ENCODE assay signal across 12 cellular contexts in the genomic region with DNA sequence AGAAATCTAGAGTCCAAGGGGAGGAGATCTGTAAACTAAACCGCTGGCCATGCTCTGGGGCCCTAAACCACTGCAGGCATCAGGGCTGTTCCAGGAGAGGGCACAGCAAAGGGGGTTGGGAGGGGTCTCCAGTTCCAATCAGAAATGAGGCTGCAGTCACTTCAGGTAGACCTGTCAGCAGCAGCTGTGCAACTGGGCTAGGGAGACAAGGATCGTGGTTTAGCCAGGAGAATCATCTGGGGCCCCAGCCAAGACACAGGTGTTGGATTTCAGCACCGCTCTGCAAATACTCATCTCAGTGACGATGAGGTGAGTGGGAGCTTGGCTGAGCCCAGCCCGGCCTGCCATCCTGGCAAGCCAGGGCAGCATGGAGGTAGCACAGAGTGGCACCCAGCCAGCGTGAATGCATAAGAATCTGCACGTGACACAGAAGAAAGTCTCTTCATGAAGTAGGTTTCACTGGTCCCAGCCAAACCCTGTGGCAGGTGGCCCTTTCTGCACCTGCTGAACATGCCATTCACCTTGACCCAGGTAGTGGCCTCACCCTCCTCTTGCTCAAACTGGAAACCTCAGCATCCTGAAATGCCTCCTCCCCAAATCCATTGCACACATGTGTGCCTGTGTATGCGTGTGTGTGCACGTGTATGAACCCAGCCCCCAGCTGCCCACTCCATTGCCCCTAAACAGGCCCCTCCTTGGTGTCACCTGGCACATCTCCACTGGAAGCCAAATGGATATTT. TPM values are rescaled to one million over a fixed set of nuclear protein-coding genes. Genes with fewer than 3 reads are reported as not detected.
DNase-seq lines count a peak whose midpoint lies in the region; ATAC-seq and TF ChIP-seq lines count a peak whose summit lies in the region.
"Had no signal": no experiment of that assay in that cellular context is flagged by ENCODE, and none has a peak within 500 bp of the region (broad histone marks: within the 10 kb centered on the region; RNA-seq: fewer than 3 reads in every experiment).

No MANE protein-coding gene starts in this region.

- H3K27me3 ChIP-seq in SK-N-SH (ENCODE audit: insufficient read depth), result no peaks in the 10 kb centered on the region
- H3K27me3 ChIP-seq: tibial nerve had no signal

- H3K4me3 Mint-ChIP-seq in CD14-positive monocyte (no peak overlapping the region), chondrocyte (ENCODE audit: unreplicated experiment) (no peak overlapping the region)

- no peaks in the 10 kb centered on the region for H3K36me3 ChIP-seq in SK-N-SH (replicated peaks in 1 of 2; ENCODE audit: control insufficient read depth in 1 of 2, insufficient read depth in 2 of 2, low read length in 1 of 2)
- H3K36me3 ChIP-seq: tibial nerve had no signal

- 61% methylated on average over 9 of the region's 9 CpGs for WGBS in SK-N-SH (ENCODE audit: low lambda C conversion rate)

- H3K27me3 Mint-ChIP-seq in CD14-positive monocyte (ENCODE audit: low read depth in 3 of 3) (peaks cover 5 to 16% (median 15%) of the 10 kb centered on the region in 3 donors), chondrocyte (ENCODE audit: low read depth) (no peaks in the 10 kb centered on the region)

- DNase-seq in CD14-positive monocyte (ENCODE audit: low spot score) (peak; percentile 43), NCI-H2171 treated with DMSO at 0.1 percent for 48 hours (lab: John Stamatoyannopoulos, UW) (peak; percentile 19), chondrocyte (ENCODE audit: low spot score) (peak; percentile 93), omental fat pad (ENCODE audit: low spot score) (peak; percentile 20), SK-N-SH (no peak), CD1c-positive myeloid dendritic cell (ENCODE audit: extremely low spot score) (no peak)
- DNase-seq: hypothalamus; stimulated activated CD4-positive, alpha-beta T cell treated with anti-CD3 and anti-CD28 coated beads, Interleukin-2, amount 100 ng/mL, for 48 hours had no signal

- no peak overlapping the region for H3K9ac ChIP-seq in SK-N-SH

- H3K9me2 ChIP-seq in SK-N-SH, result no peaks in the 10 kb centered on the region

- H3K4me1 ChIP-seq in SK-N-SH (ENCODE audit: control insufficient read depth in 1 of 2, insufficient read depth in 2 of 2, low read depth in 1 of 2, low read length in 1 of 2), result peaks cover 0 to 5% of the 10 kb centered on the region in 2 experiments; a peak in 1 of 4 replicates

- no peak overlapping the region for H2AFZ ChIP-seq in SK-N-SH (ENCODE audit: low read depth)

- H3K27ac ChIP-seq in SK-N-SH (ENCODE audit: low read depth in 2 of 2, low read length in 1 of 2), result no peak overlapping the region
- H3K27ac ChIP-seq: tibial nerve had no signal

- H3K36me3 Mint-ChIP-seq in CD14-positive monocyte (no peaks in the 10 kb centered on the region), chondrocyte (ENCODE audit: low read depth) (no peaks in the 10 kb centered on the region)

- no peaks in the 10 kb centered on the region for H3K9me3 ChIP-seq in SK-N-SH
- H3K9me3 ChIP-seq: tibial nerve had no signal

- TF ChIP-seq RAD21 in SK-N-SH (IDR thresholded peaks at IDR 0.05; ENCODE audit: low read length), result no peak

- no peaks in the 10 kb centered on the region for H3K79me2 ChIP-seq in SK-N-SH (ENCODE audit: insufficient read depth)

- no peak for TF ChIP-seq EP300 in SK-N-SH (IDR thresholded peaks at IDR 0.05; ENCODE audit: borderline replicate concordance in 1 of 2, low read depth in 1 of 2, low read length in 1 of 2)

- intact Hi-C loops in CD14-positive monocyte (cut with micrococcal nuclease), result no loop called here

- no peak overlapping the region for H3K4me3 ChIP-seq in SK-N-SH (ENCODE audit: low read depth in 2 of 2, low read length in 1 of 2)
- H3K4me3 ChIP-seq: tibial nerve had no signal

- H3K9me3 Mint-ChIP-seq in CD14-positive monocyte (peaks cover 0 to 8% (median 2%) of the 10 kb centered on the region in 7 donors), chondrocyte (ENCODE audit: low read depth) (no peaks in the 10 kb centered on the region)

- no peak for TF ChIP-seq CTCF in CD14-positive monocyte (IDR thresholded peaks at IDR 0.05)
- TF ChIP-seq CTCF in chondrocyte (IDR thresholded peaks at IDR 0.05), result no peak
- TF ChIP-seq CTCF in omental fat pad (IDR thresholded peaks at IDR 0.05), result no peak
- TF ChIP-seq CTCF in SK-N-SH (IDR thresholded peaks at IDR 0.05), result no peak

- no peak overlapping the region for H3K27ac Mint-ChIP-seq in CD14-positive monocyte
- no peak overlapping the region for H3K27ac Mint-ChIP-seq in chondrocyte (ENCODE audit: unreplicated experiment)

- no peak overlapping the region for H3K4me2 ChIP-seq in SK-N-SH

- H3F3A ChIP-seq in SK-N-SH (replicated peaks; ENCODE audit: insufficient read depth), result no peaks in the 10 kb centered on the region

- H4K20me1 ChIP-seq in SK-N-SH (ENCODE audit: insufficient read depth), result no peaks in the 10 kb centered on the region

- CTCF ChIA-PET in SK-N-SH (lab: Yijun Ruan, JAX), result interaction anchor here (1.8 kb wide), 1 partner anchor 12 kb away, joined by 11 read pairs; no protein-coding TSS in a partner anchor

- POLR2A ChIA-PET in SK-N-SH (lab: Yijun Ruan, JAX), result no interaction called here

- ATAC-seq in omental fat pad (ENCODE audit: low FRiP score), result no peak
- ATAC-seq in HG03520 (IDR thresholded peaks at IDR 0.05; ENCODE audit: unreplicated experiment), result no peak
- no peak for ATAC-seq in HG03175 (IDR thresholded peaks at IDR 0.05; ENCODE audit: unreplicated experiment)

- peaks cover 5% of the 10 kb centered on the region for H3K4me1 Mint-ChIP-seq in CD14-positive monocyte
- peaks cover 12% of the 10 kb centered on the region for H3K4me1 Mint-ChIP-seq in chondrocyte (ENCODE audit: low read depth)

TF ChIP-seq in SK-N-SH, 30 proteins besides CTCF, POLR2A, EP300 and RAD21:
- TF ChIP-seq NFIC (IDR thresholded peaks at IDR 0.05; ENCODE audit: borderline replicate concordance) (no peak), FOXJ3 (CRISPR knock-in tag; IDR thresholded peaks at IDR 0.05) (no peak), RXRA (IDR thresholded peaks at IDR 0.05; ENCODE audit: borderline replicate concordance, low read depth) (no peak), RFX5 (IDR thresholded peaks at IDR 0.05; ENCODE audit: low read length) (no peak), RCOR1 (IDR thresholded peaks at IDR 0.05; ENCODE audit: low read length) (no peak), FOXM1 (IDR thresholded peaks at IDR 0.05; ENCODE audit: low read depth) (no peak), YY1 (IDR thresholded peaks at IDR 0.05; ENCODE audit: low read depth) (no peak)

RNA-seq across cellular contexts. Expression of gene GPRIN2, which starts 9.7 kb away (rescaled TPM):
- not detected for polyA plus RNA-seq in CD14-positive monocyte
- 5.4 to 12.3 TPM (median 5.7 TPM) in 3 replicates for total RNA-seq in chondrocyte
- under 1 TPM in 2 of 4 donors, not detected in 2; 0.46 to 0.50 TPM for total RNA-seq in omental fat pad
- polyA plus RNA-seq in SK-N-SH (2012; rRNA removed), result 0.03 TPM in 1 of 2 replicates, not detected in the other
- polyA plus RNA-seq in SK-N-SH (2012; cell fraction: cytosol; rRNA removed), result 0.01 TPM in 1 of 2 replicates, not detected in the other
- 0.06 and 0.13 TPM in 2 replicates for polyA plus RNA-seq in SK-N-SH (2012; cell fraction: nucleus; rRNA removed)
- total RNA-seq: T-helper 2 cell treated with Interferon-gamma antibody and Interleukin-4, amounts not matched to agents 100 ng/mL and 5 ng/mL, for 36 hours had no signal

RNA-seq across cellular contexts. Expression of gene SYT15, which starts 32.2 kb away (rescaled TPM):
- polyA plus RNA-seq in CD14-positive monocyte (under 1 TPM in 1 of 2 donors, not detected in 1; 0.23 TPM), SK-N-SH (2012; rRNA removed) (0.07 and 0.11 TPM in 2 replicates)
- total RNA-seq in chondrocyte (11.6 to 44.3 TPM (median 14.5 TPM) in 3 replicates), omental fat pad (1 to 10 TPM in 3 of 4 donors, under 1 TPM in 1; 0.65 to 9.6 (median 2.9) TPM)
- 0.05 and 0.09 TPM in 2 replicates for polyA plus RNA-seq in SK-N-SH (2012; cell fraction: cytosol; rRNA removed)
- polyA plus RNA-seq in SK-N-SH (2012; cell fraction: nucleus; rRNA removed), result 0.21 and 0.44 TPM in 2 replicates

Comparison
In these comparisons a context has a peak if more than half of its experiments do, and no peak if none do; other contexts are left out.
1. DNase-seq: peak in CD14-positive monocyte (single experiment), NCI-H2171 treated with DMSO at 0.1 percent for 48 hours (single experiment), chondrocyte (single experiment) and omental fat pad (single experiment); none in SK-N-SH (single experiment) and CD1c-positive myeloid dendritic cell (single experiment).